In the genomic region with DNA sequence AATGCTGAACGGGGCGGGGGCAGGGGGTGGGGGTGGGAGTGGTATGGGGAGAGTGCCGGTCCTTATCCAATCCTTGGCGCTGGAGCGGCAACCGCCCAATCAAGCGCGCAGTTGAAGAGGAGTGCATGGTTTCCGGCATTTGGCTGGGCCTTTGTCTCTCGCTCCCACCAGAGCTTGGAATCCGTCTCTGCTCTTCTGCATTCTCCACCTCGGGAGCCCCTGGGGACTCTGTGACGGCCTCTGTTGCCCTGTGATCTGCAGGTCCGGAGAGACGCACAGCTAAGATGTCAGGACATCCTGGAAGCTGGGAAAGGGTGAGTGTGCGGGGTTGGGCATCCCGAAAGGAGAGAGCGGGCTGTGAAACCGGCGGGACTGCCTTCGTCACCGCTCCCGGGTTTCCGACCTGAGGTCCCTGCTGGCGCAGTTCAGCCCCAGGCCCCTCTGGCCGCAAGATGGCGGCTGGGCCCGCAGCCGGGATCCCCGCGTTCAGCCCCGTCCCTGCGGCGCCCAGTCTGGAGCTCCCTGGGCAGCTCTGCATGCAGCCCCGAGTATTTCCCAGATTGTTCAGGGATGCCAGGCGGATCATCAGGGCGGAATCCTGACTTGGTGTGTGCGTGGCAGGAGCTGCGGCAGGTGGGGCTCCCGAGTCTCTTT, we compare ENCODE assay signal across 8 cellular contexts. TPM values are rescaled to one million over a fixed set of nuclear protein-coding genes. Genes with fewer than 3 reads are reported as not detected.
A peak's percentile ranks its signal among the peaks of the same experiment; 100 is the strongest.
DNase-seq lines count a peak whose midpoint lies in the region; FAIRE-seq and TF ChIP-seq lines count a peak whose summit lies in the region.

No MANE protein-coding gene starts in this region.

- DNase-seq in H9 (peak; percentile 95), MG63 (peak; percentile 88), SK-N-MC (ENCODE audit: low read depth, low spot score) (peak; percentile 44), head of caudate nucleus (peak; percentile 78 to 96 (median 91)), osteocyte (ENCODE audit: extremely low spot score, unreplicated experiment) (peak; percentile 94)

- H3K4me3 Mint-ChIP-seq in H9 (peak overlapping the region; percentile 99 to 100), osteocyte (ENCODE audit: unreplicated experiment) (peak overlapping the region; percentile 100)
- H3K4me3 Mint-ChIP-seq in activated naive CD8-positive, alpha-beta T cell: peak overlapping the region; percentile 99

- peaks cover 3% of the 10 kb centered on the region; the same call in 1 of the 2 replicates for H3K36me3 ChIP-seq in MG63
- peaks cover 38% of the 10 kb centered on the region for H3K36me3 ChIP-seq in SK-N-MC (ENCODE audit: insufficient read depth, low read length)
- peaks cover 12% of the 10 kb centered on the region for H3K36me3 ChIP-seq in thymus (ENCODE audit: control insufficient read depth, insufficient read depth)

- peaks cover 3% of the 10 kb centered on the region for H3K79me1 ChIP-seq in H9 (ENCODE audit: insufficient read depth, low read depth, low read length, poor library complexity, severe bottlenecking)

- H4K91ac ChIP-seq in H9 (ENCODE audit: insufficient read length, low read depth, low read length): peak overlapping the region; percentile 80

- peaks cover 4% of the 10 kb centered on the region for H3K23me2 ChIP-seq in H9 (ENCODE audit: insufficient read length, low read depth, low read length, poor library complexity, severe bottlenecking)

- H3K27ac ChIP-seq in H9 (ENCODE audit: insufficient read length, low read depth, low read length): peak overlapping the region; percentile 96
- H3K27ac ChIP-seq in SK-N-MC: peak overlapping the region; percentile 90
- H3K27ac ChIP-seq in thymus (ENCODE audit: low read depth): peak overlapping the region; percentile 98

- H3K4me1 ChIP-seq in H9 (ENCODE audit: insufficient read depth, low read length) (no peaks in the 10 kb centered on the region; the same call in 1 of the 2 replicates), thymus (ENCODE audit: control insufficient read depth, insufficient read depth, low read length) (peaks cover 7% of the 10 kb centered on the region)

- H3K14ac ChIP-seq in H9 (ENCODE audit: insufficient read depth, low read length): peak overlapping the region; percentile 100

- H2BK5ac ChIP-seq in H9 (ENCODE audit: insufficient read length, low read length): peak overlapping the region; percentile 91

- no peak overlapping the region for H2BK12ac ChIP-seq in H9 (ENCODE audit: insufficient read length, low read depth, low read length)

- H2AFZ ChIP-seq in H9 (ENCODE audit: low read length): no peak overlapping the region

- H3K4me2 ChIP-seq in H9 (ENCODE audit: insufficient read depth, insufficient read length, low read length): peak overlapping the region; percentile 87

- no peak overlapping the region for H2BK20ac ChIP-seq in H9 (ENCODE audit: low read depth, low read length, poor library complexity, severe bottlenecking)

- whole genome bisulfite sequencing in H9 (ENCODE audit: extremely low coverage, insufficient read length, low lambda C conversion rate): no CpG with 5 or more reads among the region's 40 CpGs
- under 1% methylated on average over 40 of the region's 40 CpGs for WGBS in thymus

- H3K36me3 Mint-ChIP-seq in H9 (ENCODE audit: insufficient read depth in 1 of 3, low read depth in 3 of 3) (peaks cover 20 to 32% (median 21%) of the 10 kb centered on the region in 3 experiments), osteocyte (ENCODE audit: unreplicated experiment) (peaks cover 22% of the 10 kb centered on the region)
- H3K36me3 Mint-ChIP-seq in activated naive CD8-positive, alpha-beta T cell: peaks cover 7% of the 10 kb centered on the region

- no peak overlapping the region for H3T11ph ChIP-seq in H9 (ENCODE audit: low read length)

- H4K8ac ChIP-seq in H9 (replicated peaks; ENCODE audit: insufficient read length, low read depth, low read length): no peak overlapping the region

- peak overlapping the region; percentile 100 for H3K27ac Mint-ChIP-seq in H9
- H3K27ac Mint-ChIP-seq in activated naive CD8-positive, alpha-beta T cell: peak overlapping the region; percentile 96
- H3K27ac Mint-ChIP-seq in osteocyte (ENCODE audit: unreplicated experiment): peak overlapping the region; percentile 100

- H3K27me3 Mint-ChIP-seq in H9 (ENCODE audit: low read depth) (no peaks in the 10 kb centered on the region), osteocyte (ENCODE audit: unreplicated experiment) (no peaks in the 10 kb centered on the region)
- no peaks in the 10 kb centered on the region for H3K27me3 Mint-ChIP-seq in activated naive CD8-positive, alpha-beta T cell

- H3K9me3 Mint-ChIP-seq in H9 (peaks cover 8 to 18% of the 10 kb centered on the region in 2 experiments; a peak in 4 of 5 replicates), osteocyte (ENCODE audit: unreplicated experiment) (no peaks in the 10 kb centered on the region)
- H3K9me3 Mint-ChIP-seq in activated naive CD8-positive, alpha-beta T cell (ENCODE audit: low read depth): no peaks in the 10 kb centered on the region

- H3K4me1 Mint-ChIP-seq in H9: peaks cover 18 to 26% of the 10 kb centered on the region in 2 experiments
- peaks cover 46% of the 10 kb centered on the region for H3K4me1 Mint-ChIP-seq in activated naive CD8-positive, alpha-beta T cell (ENCODE audit: low read depth)
- H3K4me1 Mint-ChIP-seq in osteocyte (ENCODE audit: unreplicated experiment): peaks cover 32% of the 10 kb centered on the region

- H3K56ac ChIP-seq in H9 (ENCODE audit: insufficient read length, low read depth, low read length): peak overlapping the region; percentile 41

- no peak overlapping the region for H2AK5ac ChIP-seq in H9 (ENCODE audit: insufficient read length, low read length)

- H3K18ac ChIP-seq in H9 (ENCODE audit: insufficient read length, low read depth, low read length): peak overlapping the region; percentile 100

- intact Hi-C loops in head of caudate nucleus (cut with DNase I): no loop called here

- H2BK15ac ChIP-seq in H9 (ENCODE audit: low read depth, low read length): no peak overlapping the region

- H3K9ac ChIP-seq in H9 (ENCODE audit: extremely low read depth, insufficient read length, low read length): peak overlapping the region; percentile 99
- peak overlapping the region; percentile 84 for H3K9ac ChIP-seq in SK-N-MC (ENCODE audit: insufficient read length)

- no peak overlapping the region; the same call in 1 of the 2 replicates for H3K4ac ChIP-seq in H9 (ENCODE audit: low read depth, low read length)

- H3K9me3 ChIP-seq in H9 (ENCODE audit: control insufficient read depth, low read depth, low read length): no peaks in the 10 kb centered on the region
- H3K9me3 ChIP-seq in MG63: no peaks in the 10 kb centered on the region
- H3K9me3 ChIP-seq in SK-N-MC (ENCODE audit: low read depth, low read length): 0 out of 2 replicates have a peak, but pooled peaks cover 3% of the 10 kb centered on the region
- no peaks in the 10 kb centered on the region for H3K9me3 ChIP-seq in thymus (ENCODE audit: control insufficient read depth)

- TF ChIP-seq CTCF in H9 (conservative IDR thresholded peaks at IDR 0.05): no peak; the same call in 2 of the 3 replicates
- no peak for TF ChIP-seq CTCF in osteocyte (IDR thresholded peaks at IDR 0.05)

- peak; percentile 50 for FAIRE-seq in G401.6 (lab: Jason Lieb, UNC)

- H2BK120ac ChIP-seq in H9 (ENCODE audit: low read depth, low read length, poor library complexity, severe bottlenecking): peak overlapping the region; percentile 62

- no peaks in the 10 kb centered on the region for H4K20me1 ChIP-seq in H9 (ENCODE audit: control insufficient read depth, insufficient read depth, insufficient read length)

- H3K23ac ChIP-seq in H9 (ENCODE audit: insufficient read length, low read depth, low read length): no peak overlapping the region

- H3K27me3 ChIP-seq in H9 (ENCODE audit: insufficient read depth, low read length): no peaks in the 10 kb centered on the region
- H3K27me3 ChIP-seq in MG63: no peaks in the 10 kb centered on the region
- H3K27me3 ChIP-seq in thymus (ENCODE audit: control insufficient read depth, insufficient read depth): no peaks in the 10 kb centered on the region

- H3K79me2 ChIP-seq in H9 (ENCODE audit: insufficient read depth, low read length): peaks cover 21% of the 10 kb centered on the region

- peak overlapping the region; percentile 96 for H4K5ac ChIP-seq in H9 (ENCODE audit: insufficient read length, low read depth, low read length)

- H3K4me3 ChIP-seq in MG63: peak overlapping the region; percentile 80
- H3K4me3 ChIP-seq in SK-N-MC: peak overlapping the region; percentile 82
- peak overlapping the region; percentile 73 for H3K4me3 ChIP-seq in thymus (ENCODE audit: low read length)

RNA-seq across cellular contexts. Expression of a gene that starts 53.6 kb away (rescaled TPM):
- 25.5 and 26.6 TPM in 2 replicates for total RNA-seq in H9 (2021)
- 1.3 and 2.1 TPM in 2 replicates for total RNA-seq in MG63 (2014; rRNA removed; shearing (Covaris generic); ENCODE audit: low replicate concordance)
- 18.7 and 19.2 TPM in 2 replicates for total RNA-seq in osteocyte
- 13.1 TPM for polyA plus RNA-seq in thymus

Comparison
In these comparisons a context has a peak if more than half of its experiments do, and no peak if none do; other contexts are left out.
1. Peak in every context shown above with its lines: DNase-seq, H3K4me3 ChIP-seq and H3K27ac ChIP-seq.
2. DNase-seq: peak in every context shown above with its lines; median percentile 95 in H9; 94 in osteocyte; 91 in head of caudate nucleus; 88 in MG63; 44 in SK-N-MC.